In the genomic region with DNA sequence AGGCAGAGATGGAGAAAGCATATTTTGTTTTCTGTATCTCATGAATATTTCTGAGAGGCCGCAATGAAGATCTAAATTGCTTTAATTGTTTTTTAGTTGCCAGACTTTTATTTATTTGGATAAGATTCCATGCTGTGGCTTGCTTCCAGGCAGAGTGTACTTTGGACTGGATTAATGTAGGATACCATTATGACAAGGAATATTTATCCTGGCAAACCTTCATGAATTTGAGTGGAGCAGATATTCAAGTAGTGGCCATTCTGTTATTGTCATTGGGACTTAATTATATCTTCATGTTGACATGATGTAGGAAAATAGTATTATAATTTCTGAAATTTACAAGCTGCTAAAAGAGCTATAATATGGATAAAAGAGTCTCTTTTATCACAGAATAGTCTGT, we compare ENCODE assay signal across 23 cellular contexts.
"Had no signal": no experiment of that assay in that cellular context is flagged by ENCODE, and none has a peak within 500 bp of the region (broad histone marks: within the 10 kb centered on the region; RNA-seq: fewer than 3 reads in every experiment).

No MANE protein-coding gene starts in this region.

- DNase-seq: activated CD4-positive, alpha-beta T cell treated with anti-CD3 and anti-CD28 coated beads for 4 hours; activated CD4-positive, alpha-beta T cell treated with anti-CD3 and anti-CD28 coated beads, Interleukin-2, amount 50 U/mL, for 4 hours; activated effector memory CD4-positive, alpha-beta T cell treated with Interleukin-2 at 50 U/mL for 16 hours; activated naive CD4-positive, alpha-beta T cell treated with Interleukin-2 at 50 U/mL for 16 hours; activated T-cell treated with anti-CD3 and anti-CD28 coated beads for 4 hours; anterior cingulate cortex; endodermal cell; foreskin fibroblast; heart left ventricle; hypothalamus; immature natural killer cell; kidney; left colon; midbrain; natural killer cell; occipital lobe; stimulated activated CD4-positive, alpha-beta T cell treated with anti-CD3 and anti-CD28 coated beads, Interleukin-15, amount 100 ng/mL, for 24 hours; stimulated activated CD4-positive, alpha-beta T cell treated with anti-CD3 and anti-CD28 coated beads, Interleukin-2, amount 100 ng/mL, for 24 hours; stimulated activated naive B cell treated with anti-CD40 and anti-IgM and Interleukin-4, amounts not matched to agents 10 μg/mL and 1 μg/mL and 100 μg/mL, for 72 hours; stomach; thyroid gland; upper lobe of left lung had no signal

- ATAC-seq: esophagus mucosa; heart left ventricle; left colon; natural killer cell; stimulated activated naive B cell treated with anti-CD40 and anti-IgM and Interleukin-4, amounts not matched to agents 10 μg/mL and 1 μg/mL and 100 μg/mL, for 72 hours had no signal
